1 cellular context compared by ENCODE assay signal in genomic region chr2:70188460-70188859, GRCh38.
A peak's percentile ranks its signal among the peaks of the same experiment; 100 is the strongest.
TF ChIP-seq lines count a peak whose summit lies in the region.

No MANE protein-coding gene starts in this region.

TF ChIP-seq in HepG2, 621 proteins besides CTCF, POLR2A, EP300 and RAD21 (continued from another document and continues in another):
- TF ChIP-seq ZNF512B (CRISPR knock-in tag; IDR thresholded peaks at IDR 0.05; ENCODE audit: borderline replicate concordance) (no peak), ZKSCAN5 (CRISPR knock-in tag; IDR thresholded peaks at IDR 0.05) (no peak), BRD4 (CRISPR knock-in tag; IDR thresholded peaks at IDR 0.05) (no peak), NFYB (CRISPR knock-in tag; IDR thresholded peaks at IDR 0.05) (no peak), TCF7L2 (IDR thresholded peaks at IDR 0.05; ENCODE audit: low read depth, low read length) (no peak), GFI1 (CRISPR knock-in tag; IDR thresholded peaks at IDR 0.05; ENCODE audit: borderline replicate concordance) (peak; percentile 67), AKNA (CRISPR knock-in tag; IDR thresholded peaks at IDR 0.05; ENCODE audit: borderline replicate concordance) (no peak), HMGXB3 (CRISPR knock-in tag; IDR thresholded peaks at IDR 0.05; ENCODE audit: borderline replicate concordance) (peak; percentile 49; the same call in 1 of the 2 replicates), NFE2L1 (CRISPR knock-in tag; IDR thresholded peaks at IDR 0.05; ENCODE audit: borderline replicate concordance) (no peak), ZNF232 (CRISPR knock-in tag; IDR thresholded peaks at IDR 0.05; ENCODE audit: borderline replicate concordance) (no peak), KLF13 (CRISPR knock-in tag; IDR thresholded peaks at IDR 0.05) (no peak), MIXL1 (CRISPR knock-in tag; IDR thresholded peaks at IDR 0.05) (peak; percentile 86; the same call in 1 of the 2 replicates), PAX8 (CRISPR knock-in tag; IDR thresholded peaks at IDR 0.05; ENCODE audit: borderline replicate concordance) (no peak), MNT (IDR thresholded peaks at IDR 0.05) (no peak), ZNF121 (CRISPR knock-in tag; IDR thresholded peaks at IDR 0.05) (no peak), MEIS2 (CRISPR knock-in tag; IDR thresholded peaks at IDR 0.05) (no peak), ZSCAN22 (CRISPR knock-in tag; IDR thresholded peaks at IDR 0.05) (no peak), ZNF260 (CRISPR knock-in tag; IDR thresholded peaks at IDR 0.05; ENCODE audit: borderline replicate concordance, low read depth) (no peak), KDM3A (CRISPR knock-in tag; IDR thresholded peaks at IDR 0.05; ENCODE audit: low read depth) (peak; percentile 45; the same call in 1 of the 2 replicates), MLX (CRISPR knock-in tag; IDR thresholded peaks at IDR 0.05) (peak; percentile 51; the same call in 1 of the 2 replicates), ZNF12 (CRISPR knock-in tag; IDR thresholded peaks at IDR 0.05) (0 out of 2 replicates have a peak, but pooled peaks have one; percentile 29), ZBTB4 (CRISPR knock-in tag; IDR thresholded peaks at IDR 0.05; ENCODE audit: borderline replicate concordance) (no peak), FOXA1 (IDR thresholded peaks at IDR 0.05) (0 out of 2 replicates have a peak, but pooled peaks have one; percentile 32), FOXA1 (CRISPR knock-in tag; IDR thresholded peaks at IDR 0.05) (peak; percentile 65), ZNF337 (CRISPR knock-in tag; IDR thresholded peaks at IDR 0.05; ENCODE audit: borderline replicate concordance, low read depth) (no peak), ELF4 (CRISPR knock-in tag; IDR thresholded peaks at IDR 0.05; ENCODE audit: borderline replicate concordance) (no peak), GABPB1 (CRISPR knock-in tag; IDR thresholded peaks at IDR 0.05) (no peak), ZNF136 (CRISPR knock-in tag; IDR thresholded peaks at IDR 0.05; ENCODE audit: low read depth) (no peak; the same call in 1 of the 2 replicates), KDM2A (CRISPR knock-in tag; IDR thresholded peaks at IDR 0.05; ENCODE audit: borderline replicate concordance, low read depth) (no peak), HOXA9 (CRISPR knock-in tag; IDR thresholded peaks at IDR 0.05; ENCODE audit: borderline replicate concordance) (no peak), ASH2L (IDR thresholded peaks at IDR 0.05; ENCODE audit: insufficient read length, low read depth, low read length) (peak; percentile 51)
- TF ChIP-seq, protein P1, sequence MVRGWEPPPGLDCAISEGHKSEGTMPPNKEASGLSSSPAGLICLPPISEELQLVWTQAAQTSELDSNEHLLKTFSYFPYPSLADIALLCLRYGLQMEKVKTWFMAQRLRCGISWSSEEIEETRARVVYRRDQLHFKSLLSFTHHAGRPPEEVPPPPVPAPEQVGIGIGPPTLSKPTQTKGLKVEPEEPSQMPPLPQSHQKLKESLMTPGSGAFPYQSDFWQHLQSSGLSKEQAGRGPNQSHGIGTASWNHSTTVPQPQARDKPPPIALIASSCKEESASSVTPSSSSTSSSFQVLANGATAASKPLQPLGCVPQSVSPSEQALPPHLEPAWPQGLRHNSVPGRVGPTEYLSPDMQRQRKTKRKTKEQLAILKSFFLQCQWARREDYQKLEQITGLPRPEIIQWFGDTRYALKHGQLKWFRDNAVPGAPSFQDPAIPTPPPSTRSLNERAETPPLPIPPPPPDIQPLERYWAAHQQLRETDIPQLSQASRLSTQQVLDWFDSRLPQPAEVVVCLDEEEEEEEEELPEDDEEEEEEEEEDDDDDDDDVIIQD (CRISPR knock-in tag; IDR thresholded peaks at IDR 0.05; ENCODE audit: low read depth), result peak; percentile 78; the same call in 1 of the 2 replicates
- TF ChIP-seq, protein P2, sequence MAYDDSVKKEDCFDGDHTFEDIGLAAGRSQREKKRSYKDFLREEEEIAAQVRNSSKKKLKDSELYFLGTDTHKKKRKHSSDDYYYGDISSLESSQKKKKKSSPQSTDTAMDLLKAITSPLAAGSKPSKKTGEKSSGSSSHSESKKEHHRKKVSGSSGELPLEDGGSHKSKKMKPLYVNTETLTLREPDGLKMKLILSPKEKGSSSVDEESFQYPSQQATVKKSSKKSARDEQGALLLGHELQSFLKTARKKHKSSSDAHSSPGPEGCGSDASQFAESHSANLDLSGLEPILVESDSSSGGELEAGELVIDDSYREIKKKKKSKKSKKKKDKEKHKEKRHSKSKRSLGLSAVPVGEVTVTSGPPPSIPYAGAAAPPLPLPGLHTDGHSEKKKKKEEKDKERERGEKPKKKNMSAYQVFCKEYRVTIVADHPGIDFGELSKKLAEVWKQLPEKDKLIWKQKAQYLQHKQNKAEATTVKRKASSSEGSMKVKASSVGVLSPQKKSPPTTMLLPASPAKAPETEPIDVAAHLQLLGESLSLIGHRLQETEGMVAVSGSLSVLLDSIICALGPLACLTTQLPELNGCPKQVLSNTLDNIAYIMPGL (CRISPR knock-in tag; IDR thresholded peaks at IDR 0.05; ENCODE audit: borderline replicate concordance in 1 of 2, low read depth in 1 of 2), result 0 out of 4 replicates have a peak, but pooled peaks of 1 of the 2 experiments have one; percentile 23
